17 cellular contexts compared by ENCODE assay signal in the genomic region with DNA sequence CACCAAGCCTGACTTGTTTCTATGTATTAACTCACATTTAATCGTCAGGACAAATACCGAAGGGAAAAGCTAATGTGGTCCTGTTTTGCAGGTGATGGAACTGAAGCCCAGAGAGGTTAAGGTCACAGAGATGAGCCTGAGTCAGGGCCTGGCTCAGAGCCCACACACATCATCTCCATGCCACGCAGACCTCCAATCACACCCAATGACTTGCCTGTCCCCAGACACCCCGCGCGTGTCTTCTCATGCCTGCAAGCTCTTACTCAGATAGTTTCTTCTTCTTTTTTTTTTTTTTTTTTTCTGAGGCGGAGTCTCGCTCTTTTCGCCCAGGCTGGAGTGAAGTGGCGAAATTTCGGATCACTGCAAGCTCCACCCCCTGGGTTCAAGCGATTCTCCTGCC. TPM values are rescaled to one million over a fixed set of nuclear protein-coding genes. Genes with fewer than 3 reads are reported as not detected.
DNase-seq lines count a peak whose midpoint lies in the region; ATAC-seq, FAIRE-seq and TF ChIP-seq lines count a peak whose summit lies in the region.
"Had no signal": no experiment of that assay in that cellular context is flagged by ENCODE, and none has a peak within 500 bp of the region (broad histone marks: within the 10 kb centered on the region; RNA-seq: fewer than 3 reads in every experiment).

No MANE protein-coding gene starts in this region.

- H2BK15ac ChIP-seq in IMR-90 (ENCODE audit: low read depth, low read length) = no peak overlapping the region

- H4K20me1 ChIP-seq in IMR-90 (ENCODE audit: insufficient read depth, low read length) (no peaks in the 10 kb centered on the region), osteoblast (ENCODE audit: insufficient read depth, low read length) (no peaks in the 10 kb centered on the region)

- ATAC-seq in IMR-90 (ENCODE audit: low read depth) = no peak
- ATAC-seq: CD8-positive, alpha-beta T cell had no signal

- H3K56ac ChIP-seq in IMR-90 (ENCODE audit: extremely low read depth, insufficient read depth, low read length) = no peak overlapping the region

- POLR2A ChIA-PET in IMR-90 (lab: Charles Lee; ENCODE audit: unreplicated experiment) = interaction anchor here (0.7 kb wide), 1 partner anchor 15 kb away, joined by 10 read pairs; no protein-coding TSS in a partner anchor

- no peak overlapping the region for H2AK9ac ChIP-seq in IMR-90 (replicated peaks; ENCODE audit: low read depth, low read length, poor library complexity)

- no peak overlapping the region for H4K8ac ChIP-seq in IMR-90 (ENCODE audit: low read depth in 2 of 2, low read length in 2 of 2)

- no peak overlapping the region for H4K91ac ChIP-seq in IMR-90 (ENCODE audit: insufficient read depth, low read depth, low read length)

- no peaks in the 10 kb centered on the region for H3K79me1 ChIP-seq in IMR-90 (ENCODE audit: low read depth in 1 of 2, low read length in 2 of 2)

- H4K5ac ChIP-seq in IMR-90 (ENCODE audit: low read depth, low read length) = no peak overlapping the region

- no peak overlapping the region for H3K27ac ChIP-seq in IMR-90 (ENCODE audit: insufficient read depth, low read length)
- no peak overlapping the region for H3K27ac ChIP-seq in osteoblast (ENCODE audit: low read depth, low read length)
- H3K27ac ChIP-seq in WERI-Rb-1 = no peak overlapping the region

- no peaks in the 10 kb centered on the region for H3K79me2 ChIP-seq in osteoblast (ENCODE audit: insufficient read depth, low read length)

- no peak overlapping the region for H2BK120ac ChIP-seq in IMR-90 (ENCODE audit: low read depth, low read length)

- no peaks in the 10 kb centered on the region for H3K4me1 ChIP-seq in IMR-90 (ENCODE audit: control insufficient read depth, insufficient read depth, low read length)
- H3K4me1 ChIP-seq in osteoblast (ENCODE audit: insufficient read depth, low read length) = no peaks in the 10 kb centered on the region

- no peak overlapping the region for H3K14ac ChIP-seq in IMR-90 (replicated peaks; ENCODE audit: low read depth, low read length)

- no peak for TF ChIP-seq RAD21 in IMR-90 (IDR thresholded peaks at IDR 0.05; ENCODE audit: low read length)

- dilution Hi-C loops in IMR-90 (cut with HindIII; ENCODE audit: low sequenced_read_pairs, unreplicated experiment) = no loop called here

- CTCF ChIA-PET in IMR-90 (lab: Yijun Ruan, JAX) = no interaction called here

- H2AK5ac ChIP-seq in IMR-90 (ENCODE audit: low read depth, low read length) = no peak overlapping the region

- FAIRE-seq in RCC 7860 (lab: Jason Lieb, UNC) = no peak
- FAIRE-seq: D721Med had no signal

- 100% methylated on average over 2 of the region's 12 CpGs; no CpG with 5 or more reads in 1 of the 2 experiments for WGBS in IMR-90 (ENCODE audit: extremely low coverage in 2 of 2, insufficient read length in 1 of 2), 2 experiments

- no peak for DNase-seq in IMR-90
- peak; percentile 31 for DNase-seq in RCC 7860 (ENCODE audit: low spot score)
- peak; percentile 99 for DNase-seq in epithelial cell of esophagus (ENCODE audit: low read depth)
- peak; percentile 34 for DNase-seq in osteoblast (ENCODE audit: insufficient read length, low spot score, missing footprints)
- DNase-seq in activated naive CD4-positive, alpha-beta T cell (lab: John Stamatoyannopoulos, UW) = no peak
- no peak for DNase-seq in WERI-Rb-1
- DNase-seq in SW480 (ENCODE audit: low spot score) = no peak
- DNase-seq: CD8-positive, alpha-beta T cell; DMS79 treated with DMSO at 0.1 percent for 48 hours; GDM1; NCI-H146; NCI-H345; NCI-H526 treated with DMSO at 0.1 percent for 48 hours had no signal

- intact Hi-C loops in IMR-90 (cut with micrococcal nuclease) = no loop called here

- no peaks in the 10 kb centered on the region for H3K9me1 ChIP-seq in IMR-90 (ENCODE audit: insufficient read depth, low read length)

- no peak overlapping the region for H3K4me3 ChIP-seq in IMR-90 (ENCODE audit: insufficient read depth, low read depth, low read length)
- H3K4me3 ChIP-seq in epithelial cell of esophagus (ENCODE audit: low read length) = no peak overlapping the region
- no peak overlapping the region for H3K4me3 ChIP-seq in osteoblast (ENCODE audit: insufficient read depth, low read length)
- H3K4me3 ChIP-seq in WERI-Rb-1 (ENCODE audit: low read depth, low read length) = no peak overlapping the region
- H3K4me3 ChIP-seq: GM23338 had no signal

- TF ChIP-seq CTCF in IMR-90 (conservative IDR thresholded peaks at IDR 0.05; ENCODE audit: low read depth, low read length) = no peak
- TF ChIP-seq CTCF in epithelial cell of esophagus (IDR thresholded peaks at IDR 0.05; ENCODE audit: insufficient read depth, low read depth, low read length, missing control alignments) = no peak
- TF ChIP-seq CTCF in osteoblast (IDR thresholded peaks at IDR 0.05; ENCODE audit: extremely low read depth, low read depth, low read length) = no peak
- TF ChIP-seq CTCF in WERI-Rb-1 (IDR thresholded peaks at IDR 0.05; ENCODE audit: low read depth, low read length) = no peak

- H3K27me3 ChIP-seq in IMR-90 (ENCODE audit: control insufficient read depth, insufficient read depth, low read length) (peaks cover under 1% of the 10 kb centered on the region; the same call in 1 of the 2 replicates), osteoblast (ENCODE audit: insufficient read depth, low read length) (no peaks in the 10 kb centered on the region), WERI-Rb-1 (ENCODE audit: insufficient read depth, low read depth, severe bottlenecking) (no peaks in the 10 kb centered on the region)

- no peak for TF ChIP-seq POLR2A in IMR-90 (IDR thresholded peaks at IDR 0.05; ENCODE audit: low read depth, low read length)

- no peak overlapping the region for H3K23ac ChIP-seq in IMR-90 (ENCODE audit: low read depth, low read length)

- H2BK20ac ChIP-seq in IMR-90 (ENCODE audit: low read depth, low read length) = no peak overlapping the region

- H2AFZ ChIP-seq in IMR-90 (replicated peaks; ENCODE audit: low read length, poor library complexity) (peak overlapping the region; percentile 51), osteoblast (ENCODE audit: low read length) (no peak overlapping the region)

- H3K9ac ChIP-seq in IMR-90 (ENCODE audit: low read depth, low read length) = no peak overlapping the region

- H3K36me3 ChIP-seq in IMR-90 (ENCODE audit: control insufficient read depth, insufficient read depth, low read length) (no peaks in the 10 kb centered on the region), osteoblast (ENCODE audit: insufficient read depth, low read length) (no peaks in the 10 kb centered on the region), WERI-Rb-1 (no peaks in the 10 kb centered on the region)

- no TSS peak for BruUV-seq in IMR-90 (replicated peaks; lab: Mats Ljungman, UMichigan)

- H3K4ac ChIP-seq in IMR-90 (ENCODE audit: low read depth, low read length) = no peak overlapping the region

- in situ Hi-C loops in IMR-90 (cut with MboI; ENCODE audit: low sequenced_read_pairs) = no loop called here

- no peak overlapping the region for H2BK5ac ChIP-seq in IMR-90 (ENCODE audit: low read depth, low read length, poor library complexity, severe bottlenecking)

- H3K9me3 ChIP-seq in IMR-90 (ENCODE audit: control insufficient read depth, insufficient read depth, low read length) (no peaks in the 10 kb centered on the region), osteoblast (ENCODE audit: low read depth, low read length) (no peaks in the 10 kb centered on the region), WERI-Rb-1 (ENCODE audit: severe bottlenecking) (no peaks in the 10 kb centered on the region)

- no peak overlapping the region for H3K18ac ChIP-seq in IMR-90 (ENCODE audit: low read depth, low read length)

- no peak overlapping the region for H3K4me2 ChIP-seq in IMR-90 (ENCODE audit: low read depth, low read length)
- no peak overlapping the region for H3K4me2 ChIP-seq in osteoblast (ENCODE audit: insufficient read depth, low read length)
- H3K4me2 ChIP-seq: GM23338 had no signal

TF ChIP-seq in IMR-90, 13 proteins besides CTCF, POLR2A, EP300 and RAD21 (continues in another document):
- TF ChIP-seq MXI1 (IDR thresholded peaks at IDR 0.05; ENCODE audit: borderline replicate concordance, low read depth, low read length) (no peak), RCOR1 (IDR thresholded peaks at IDR 0.05; ENCODE audit: insufficient replicate concordance, low read length) (no peak), SMC3 (IDR thresholded peaks at IDR 0.05; ENCODE audit: low read depth, low read length) (no peak), MAFK (IDR thresholded peaks at IDR 0.05; ENCODE audit: low read depth, low read length) (no peak)

RNA-seq across cellular contexts. Expression of gene SIX5, which starts 16.4 kb away (rescaled TPM):
- total RNA-seq in IMR-90 (2012; rRNA removed) (0.90 and 1.4 TPM in 2 replicates), osteoblast (11.6 and 11.8 TPM in 2 replicates)
- polyA plus RNA-seq in IMR-90 (2012; rRNA removed) = 15.5 TPM in 2 replicates
- polyA plus RNA-seq in IMR-90 (2012; cell fraction: cytosol; rRNA removed) = 11.5 and 18.1 TPM in 2 replicates
- polyA plus RNA-seq in IMR-90 (2012; cell fraction: nucleus; rRNA removed; ENCODE audit: low replicate concordance) = 24.5 and 68.5 TPM in 2 replicates

RNA-seq across cellular contexts. Expression of gene MEIOSIN, which starts 19.4 kb away (rescaled TPM):
- not detected in 2 replicates for total RNA-seq in IMR-90 (2012; rRNA removed)
- not detected in 2 replicates for polyA plus RNA-seq in IMR-90 (2012; rRNA removed)
- not detected in 2 replicates for polyA plus RNA-seq in IMR-90 (2012; cell fraction: cytosol; rRNA removed)
- not detected in 2 replicates for polyA plus RNA-seq in IMR-90 (2012; cell fraction: nucleus; rRNA removed; ENCODE audit: low replicate concordance)
- total RNA-seq in osteoblast = not detected in 2 replicates
- total RNA-seq: CD8-positive, alpha-beta T cell had no signal
- polyA plus RNA-seq: AG04450, BJ had no signal

RNA-seq across cellular contexts. Expression of gene FBXO46, which starts 21.9 kb away (rescaled TPM):
- total RNA-seq in IMR-90 (2012; rRNA removed) = 2.2 and 3.0 TPM in 2 replicates
- polyA plus RNA-seq in IMR-90 (2012; rRNA removed) = 6.8 and 7.0 TPM in 2 replicates
- 4.4 and 7.9 TPM in 2 replicates for polyA plus RNA-seq in IMR-90 (2012; cell fraction: cytosol; rRNA removed)
- polyA plus RNA-seq in IMR-90 (2012; cell fraction: nucleus; rRNA removed; ENCODE audit: low replicate concordance) = 15.3 and 29.9 TPM in 2 replicates
- 8.0 and 9.0 TPM in 2 replicates for total RNA-seq in osteoblast

RNA-seq across cellular contexts. Expression of gene DMPK, which starts 29.7 kb away (rescaled TPM):
- total RNA-seq in IMR-90 (2012; rRNA removed) (7.9 and 10.0 TPM in 2 replicates), osteoblast (26.8 and 30.4 TPM in 2 replicates)
- 48.5 and 50.7 TPM in 2 replicates for polyA plus RNA-seq in IMR-90 (2012; rRNA removed)
- 39.1 and 50.8 TPM in 2 replicates for polyA plus RNA-seq in IMR-90 (2012; cell fraction: cytosol; rRNA removed)
- 395 and 718 TPM in 2 replicates for polyA plus RNA-seq in IMR-90 (2012; cell fraction: nucleus; rRNA removed; ENCODE audit: low replicate concordance)

RNA-seq across cellular contexts. Expression of gene DMWD, which starts 40.0 kb away (rescaled TPM):
- total RNA-seq in IMR-90 (2012; rRNA removed) (9.7 and 10.0 TPM in 2 replicates), osteoblast (48.5 and 49.2 TPM in 2 replicates)
- 28.5 and 33.1 TPM in 2 replicates for polyA plus RNA-seq in IMR-90 (2012; rRNA removed)
- polyA plus RNA-seq in IMR-90 (2012; cell fraction: cytosol; rRNA removed) = 16.5 and 25.3 TPM in 2 replicates
- 159 and 263 TPM in 2 replicates for polyA plus RNA-seq in IMR-90 (2012; cell fraction: nucleus; rRNA removed; ENCODE audit: low replicate concordance)

Comparison
In these comparisons a context has a peak if more than half of its experiments do, and no peak if none do; other contexts are left out.
1. DNase-seq: peak in RCC 7860 (single experiment), epithelial cell of esophagus (single experiment) and osteoblast (single experiment); none in IMR-90 (single experiment), activated naive CD4-positive, alpha-beta T cell (0 of 4), WERI-Rb-1 (single experiment) and SW480 (single experiment).